ENCODE assay signal across 15 cellular contexts in genomic region chr16:11316331-11317015, GRCh38. TPM values are rescaled to one million over a fixed set of nuclear protein-coding genes. Genes with fewer than 3 reads are reported as not detected.
A peak's percentile ranks its signal among the peaks of the same experiment; 100 is the strongest.
DNase-seq lines count a peak whose midpoint lies in the region; ATAC-seq, FAIRE-seq and TF ChIP-seq lines count a peak whose summit lies in the region.
"Had no signal": no experiment of that assay in that cellular context is flagged by ENCODE, and none has a peak within 500 bp of the region (broad histone marks: within the 10 kb centered on the region; RNA-seq: fewer than 3 reads in every experiment).

No MANE protein-coding gene starts in this region.

- no peak for TF ChIP-seq CTCF in A549 (IDR thresholded peaks at IDR 0.05)

- ATAC-seq in A549 (no peak; a peak in 1 of 6 replicates), HG03025 (IDR thresholded peaks at IDR 0.05; ENCODE audit: low FRiP score, unreplicated experiment) (no peak), GM19397 (IDR thresholded peaks at IDR 0.05; ENCODE audit: unreplicated experiment) (no peak)
- ATAC-seq: activated naive CD4-positive, alpha-beta T cell treated with anti-CD3 and anti-CD28 coated beads, Interleukin-2, amount 50 U/mL, for 72 hours had no signal

- no peaks in the 10 kb centered on the region for H3K36me3 ChIP-seq in HUES64 (ENCODE audit: insufficient read depth, low read length)
- no peaks in the 10 kb centered on the region for H3K36me3 ChIP-seq in mesodermal cell (ENCODE audit: control insufficient read depth, insufficient read depth, low read length)
- H3K36me3 ChIP-seq: spleen had no signal

- peak overlapping the region; percentile 72 for H3K9ac ChIP-seq in HUES64 (ENCODE audit: low read depth, low read length)

- H3K4me1 ChIP-seq in A549 (peaks cover 27% of the 10 kb centered on the region), HUES64 (ENCODE audit: insufficient read depth, low read length) (peaks cover 45% of the 10 kb centered on the region), mesodermal cell (ENCODE audit: control insufficient read depth, insufficient read depth, low read length, poor library complexity, severe bottlenecking) (peaks cover 45% of the 10 kb centered on the region)

- WGBS in A549 (ENCODE audit: missing lambda C conversion rate): 78% methylated on average over 17 of the region's 23 CpGs
- 32% methylated on average over 23 of the region's 23 CpGs for WGBS in HUES64
- WGBS in mesodermal cell (ENCODE audit: insufficient coverage in 2 of 2), 2 experiments: 42 to 51% methylated on average over 16 to 17 of the region's 23 CpGs

- H3K27ac ChIP-seq in A549 (peak overlapping the region; percentile 44 to 70; a peak in 4 of 6 replicates), HUES64 (ENCODE audit: low read depth, low read length) (peak overlapping the region; percentile 93), mesodermal cell (ENCODE audit: low read depth, low read length, severe bottlenecking) (peak overlapping the region; percentile 59)
- H3K27ac ChIP-seq: spleen had no signal

- H3K27me3 ChIP-seq in HUES64 (ENCODE audit: insufficient read depth, low read length): no peaks in the 10 kb centered on the region
- H3K27me3 ChIP-seq: spleen had no signal

- H3K9me3 ChIP-seq in A549 (no peaks in the 10 kb centered on the region), HUES64 (ENCODE audit: insufficient read depth, low read depth, low read length) (no peaks in the 10 kb centered on the region), mesodermal cell (ENCODE audit: control insufficient read depth, low read length) (no peaks in the 10 kb centered on the region)
- H3K9me3 ChIP-seq: spleen had no signal

- CTCF ChIA-PET in A549 (lab: Yijun Ruan, JAX): no interaction called here

- no peak overlapping the region for H3K4me2 ChIP-seq in A549

- TF ChIP-seq POLR2A in A549 (IDR thresholded peaks at IDR 0.05; ENCODE audit: low read length): no peak

- TF ChIP-seq RAD21 in A549 (conservative IDR thresholded peaks at IDR 0.05 in 1 of 2, IDR thresholded peaks at IDR 0.05 in 1 of 2): no peak

- POLR2A ChIA-PET in A549 (lab: Yijun Ruan, JAX): interaction anchor here (0.7 kb wide), 1 partner anchor 337 kb away, joined by 3 read pairs; no protein-coding TSS in a partner anchor

- TF ChIP-seq EP300 in A549 (IDR thresholded peaks at IDR 0.05): no peak

- H3K4me3 ChIP-seq in A549: no peak overlapping the region
- H3K4me3 ChIP-seq in HUES64 (ENCODE audit: low read length): peak overlapping the region; percentile 15
- no peak overlapping the region for H3K4me3 ChIP-seq in mesodermal cell (ENCODE audit: extremely low read depth, insufficient read depth, low read length, poor library complexity, severe bottlenecking)
- H3K4me3 ChIP-seq: lung, spleen had no signal

- DNase-seq in A549 (ENCODE audit: low read depth in 1 of 2, low spot score in 1 of 2) (no peak), ecto neural progenitor cell (ENCODE audit: low spot score) (peak; percentile 67), GM19240 (ENCODE audit: insufficient read length, low spot score) (no peak), COLO829 (ENCODE audit: low spot score) (no peak)
- DNase-seq: central memory CD4-positive, alpha-beta T cell; DMS 273 treated with DMSO at 0.1 percent for 48 hours; NCI-H2029; NCI-H69; spleen had no signal

- no peak for FAIRE-seq in A549 (lab: Jason Lieb, UNC)

TF ChIP-seq in A549, 52 proteins besides CTCF, POLR2A, EP300 and RAD21:
- TF ChIP-seq CBX2 (IDR thresholded peaks at IDR 0.05; ENCODE audit: borderline replicate concordance, low read depth): no peak
- no peak for TF ChIP-seq HOXB5 (CRISPR knock-in tag; IDR thresholded peaks at IDR 0.05)
- TF ChIP-seq PBX3 (IDR thresholded peaks at IDR 0.05): no peak
- TF ChIP-seq HOXB13 (CRISPR knock-in tag; IDR thresholded peaks at IDR 0.05; ENCODE audit: low read depth): no peak
- no peak for TF ChIP-seq NFE2L2 (conservative IDR thresholded peaks at IDR 0.05; ENCODE audit: low read length)

RNA-seq across cellular contexts. Expression of gene RMI2, which starts 28.8 kb away (rescaled TPM):
- polyA plus RNA-seq in A549 (2011; rRNA removed) (20.3 and 24.2 TPM in 2 replicates), A549 (2017; fragmentation: RNase III; extraction: RNeasy Plus Mini Kit Qiagen cat#74134 plus additional on column Dnase treatment) (23.3 to 27.7 TPM (median 26.9 TPM) in 3 replicates)
- 26.4 and 29.5 TPM in 2 replicates for polyA plus RNA-seq in A549 (2012; cell fraction: cytosol; rRNA removed)
- polyA plus RNA-seq in A549 (2012; cell fraction: nucleus; rRNA removed): 11.5 and 15.5 TPM in 2 replicates
- polyA minus RNA-seq in A549 (2011; rRNA and poly(A)+ RNA removed): 5.7 and 7.2 TPM in 2 replicates
- 63.3 TPM for polyA plus RNA-seq in HUES64 (2013, experiment 1 of 2)
- 70.4 TPM for polyA plus RNA-seq in HUES64 (2013, experiment 2 of 2)
- polyA plus RNA-seq in mesodermal cell (2013, experiment 1 of 2): 30.7 TPM
- polyA plus RNA-seq in mesodermal cell (2013, experiment 2 of 2): 32.0 TPM

RNA-seq across cellular contexts. Expression of gene PRM1, which starts 35.3 kb away (rescaled TPM):
- polyA plus RNA-seq in A549 (2011; rRNA removed) (not detected in 2 replicates), A549 (2017; fragmentation: RNase III; extraction: RNeasy Plus Mini Kit Qiagen cat#74134 plus additional on column Dnase treatment) (not detected in 3 replicates)
- not detected in 2 replicates for polyA plus RNA-seq in A549 (2012; cell fraction: cytosol; rRNA removed)
- not detected in 2 replicates for polyA plus RNA-seq in A549 (2012; cell fraction: nucleus; rRNA removed)
- polyA minus RNA-seq in A549 (2011; rRNA and poly(A)+ RNA removed): not detected in 2 replicates
- not detected for polyA plus RNA-seq in HUES64 (2013, experiment 1 of 2)
- polyA plus RNA-seq in HUES64 (2013, experiment 2 of 2): not detected
- polyA plus RNA-seq in mesodermal cell (2013, experiment 1 of 2): not detected
- not detected for polyA plus RNA-seq in mesodermal cell (2013, experiment 2 of 2)
- polyA plus RNA-seq: lung, spleen had no signal

RNA-seq across cellular contexts. Expression of gene PRM2, which starts 40.2 kb away (rescaled TPM):
- not detected in 2 replicates for polyA plus RNA-seq in A549 (2011; rRNA removed)
- not detected in 2 replicates for polyA plus RNA-seq in A549 (2012; cell fraction: cytosol; rRNA removed)
- not detected in 2 replicates for polyA plus RNA-seq in A549 (2012; cell fraction: nucleus; rRNA removed)
- not detected in 3 replicates for polyA plus RNA-seq in A549 (2017; fragmentation: RNase III; extraction: RNeasy Plus Mini Kit Qiagen cat#74134 plus additional on column Dnase treatment)
- not detected in 2 replicates for polyA minus RNA-seq in A549 (2011; rRNA and poly(A)+ RNA removed)
- not detected for polyA plus RNA-seq in HUES64 (2013, experiment 1 of 2)
- not detected for polyA plus RNA-seq in HUES64 (2013, experiment 2 of 2)
- polyA plus RNA-seq in mesodermal cell (2013, experiment 1 of 2): not detected
- not detected for polyA plus RNA-seq in mesodermal cell (2013, experiment 2 of 2)
- polyA plus RNA-seq: lung, spleen had no signal

RNA-seq across cellular contexts. Expression of gene PRM3, which starts 43.0 kb away (rescaled TPM):
- not detected in 2 replicates for polyA plus RNA-seq in A549 (2011; rRNA removed)
- polyA plus RNA-seq in A549 (2012; cell fraction: cytosol; rRNA removed): not detected in 2 replicates
- not detected in 2 replicates for polyA plus RNA-seq in A549 (2012; cell fraction: nucleus; rRNA removed)
- not detected in 3 replicates for polyA plus RNA-seq in A549 (2017; fragmentation: RNase III; extraction: RNeasy Plus Mini Kit Qiagen cat#74134 plus additional on column Dnase treatment)
- polyA minus RNA-seq in A549 (2011; rRNA and poly(A)+ RNA removed): not detected in 2 replicates
- polyA plus RNA-seq in HUES64 (2013, experiment 1 of 2): not detected
- polyA plus RNA-seq in HUES64 (2013, experiment 2 of 2): not detected
- not detected for polyA plus RNA-seq in mesodermal cell (2013, experiment 1 of 2)
- polyA plus RNA-seq in mesodermal cell (2013, experiment 2 of 2): not detected
- polyA plus RNA-seq: lung, spleen had no signal

RNA-seq across cellular contexts. Expression of gene TNP2, which starts 47.3 kb away (rescaled TPM):
- polyA plus RNA-seq in A549 (2011; rRNA removed): not detected in 2 replicates
- polyA plus RNA-seq in A549 (2012; cell fraction: cytosol; rRNA removed): not detected in 2 replicates
- polyA plus RNA-seq in A549 (2012; cell fraction: nucleus; rRNA removed): not detected in 2 replicates
- polyA plus RNA-seq in A549 (2017; fragmentation: RNase III; extraction: RNeasy Plus Mini Kit Qiagen cat#74134 plus additional on column Dnase treatment): not detected in 3 replicates
- not detected in 2 replicates for polyA minus RNA-seq in A549 (2011; rRNA and poly(A)+ RNA removed)
- not detected for polyA plus RNA-seq in HUES64 (2013, experiment 1 of 2)
- polyA plus RNA-seq in HUES64 (2013, experiment 2 of 2): not detected
- polyA plus RNA-seq in mesodermal cell (2013, experiment 1 of 2): not detected
- polyA plus RNA-seq in mesodermal cell (2013, experiment 2 of 2): not detected
- polyA plus RNA-seq: lung, spleen had no signal
